Comparison of ENCODE assay signal across 8 cellular contexts in genomic region chr10:61937631-61938284, GRCh38. TPM values are rescaled to one million over a fixed set of nuclear protein-coding genes. Genes with fewer than 3 reads are reported as not detected.
DNase-seq lines count a peak whose midpoint lies in the region; ATAC-seq and TF ChIP-seq lines count a peak whose summit lies in the region.

No MANE protein-coding gene starts in this region.

- intact Hi-C loops in body of pancreas (cut with DNase I), result no loop called here

- H3K4me1 ChIP-seq in body of pancreas, result peaks cover 17% of the 10 kb centered on the region
- peaks cover 48% of the 10 kb centered on the region for H3K4me1 ChIP-seq in muscle layer of colon (ENCODE audit: insufficient read depth, low read length)

- no peak for TF ChIP-seq CTCF in body of pancreas (IDR thresholded peaks at IDR 0.05)

- H3K9me3 ChIP-seq in body of pancreas (no peaks in the 10 kb centered on the region), muscle layer of colon (ENCODE audit: low read length) (no peaks in the 10 kb centered on the region)

- H3K4me3 ChIP-seq in body of pancreas (no peak overlapping the region), muscle layer of colon (ENCODE audit: low read depth in 1 of 2, low read length in 2 of 2) (no peak overlapping the region)

- no peaks in the 10 kb centered on the region for H3K36me3 ChIP-seq in body of pancreas (replicated peaks in 1 of 2; ENCODE audit: insufficient read depth in 1 of 2, low read depth in 2 of 2)
- peaks cover 3% of the 10 kb centered on the region for H3K36me3 ChIP-seq in muscle layer of colon (ENCODE audit: insufficient read depth, low read length)

- WGBS in body of pancreas, 2 donors, result 65 to 71% methylated on average over 1 of the region's 1 CpG

- H3K27ac ChIP-seq in body of pancreas (peak overlapping the region in 3 of 4 donors; percentile 19 to 53 (median 50)), muscle layer of colon (ENCODE audit: low read depth, low read length) (peak overlapping the region; percentile 56)

- peak; percentile 22 for DNase-seq in AG08395 (ENCODE audit: low spot score)
- no peak for DNase-seq in body of pancreas
- no peak for DNase-seq in NCI-H2081 (lab: John Stamatoyannopoulos, UW)
- DNase-seq in UCSD-AML1 (lab: John Stamatoyannopoulos, UW; ENCODE audit: unreplicated experiment), result no peak
- no peak for DNase-seq in OCI-M2 (lab: John Stamatoyannopoulos, UW; ENCODE audit: unreplicated experiment)

- no peaks in the 10 kb centered on the region for H3K27me3 ChIP-seq in body of pancreas
- no peaks in the 10 kb centered on the region for H3K27me3 ChIP-seq in muscle layer of colon (ENCODE audit: control insufficient read depth in 1 of 2, insufficient read depth in 2 of 2, low read length in 2 of 2)

- no peak overlapping the region for H3K9ac ChIP-seq in muscle layer of colon (ENCODE audit: low read length)

- no peak for TF ChIP-seq POLR2A in body of pancreas (IDR thresholded peaks at IDR 0.05)

- peak; percentile 43 for ATAC-seq in HG02759 (IDR thresholded peaks at IDR 0.05; ENCODE audit: unreplicated experiment)
- peak; percentile 30 for ATAC-seq in body of pancreas
- ATAC-seq in GM21528 (IDR thresholded peaks at IDR 0.05; ENCODE audit: low FRiP score, unreplicated experiment), result no peak

RNA-seq across cellular contexts. Expression of gene ARID5B, which starts 36.3 kb away (rescaled TPM):
- total RNA-seq in body of pancreas, result 10 to 100 TPM; 16.1 to 17.1 TPM
